16 cellular contexts compared by ENCODE assay signal in genomic region chr7:90599892-90600555, GRCh38. TPM values are rescaled to one million over a fixed set of nuclear protein-coding genes. Genes with fewer than 3 reads are reported as not detected.
DNase-seq lines count a peak whose midpoint lies in the region; ATAC-seq and TF ChIP-seq lines count a peak whose summit lies in the region.
"Had no signal": no experiment of that assay in that cellular context is flagged by ENCODE, and none has a peak within 500 bp of the region (broad histone marks: within the 10 kb centered on the region; RNA-seq: fewer than 3 reads in every experiment).

No MANE protein-coding gene starts in this region.

- POLR2A ChIA-PET in SK-N-SH (lab: Yijun Ruan, JAX) = no interaction called here

- H3K27ac ChIP-seq in SK-N-SH (ENCODE audit: low read depth in 2 of 2, low read length in 1 of 2) (no peak overlapping the region), thyroid gland (no peak overlapping the region), right atrium auricular region (no peak overlapping the region), ascending aorta (no peak overlapping the region)
- H3K27ac ChIP-seq: adrenal gland, lower lobe of right lung had no signal

- H3K27me3 Mint-ChIP-seq in CD14-positive monocyte (ENCODE audit: low read depth in 3 of 3) = peaks cover 3 to 7% (median 5%) of the 10 kb centered on the region in 3 donors

- H3K4me1 Mint-ChIP-seq in CD14-positive monocyte = peaks cover 49% of the 10 kb centered on the region

- H3K9me3 Mint-ChIP-seq in CD14-positive monocyte = peaks cover 0 to 5% (median 0%) of the 10 kb centered on the region in 7 donors
- H3K9me3 Mint-ChIP-seq: WTC11 had no signal

- H3K4me3 ChIP-seq in SK-N-SH (ENCODE audit: low read depth in 2 of 2, low read length in 1 of 2) (no peak overlapping the region), thyroid gland (replicated peaks in 1 of 3) (no peak overlapping the region), right atrium auricular region (no peak overlapping the region), ascending aorta (no peak overlapping the region)
- H3K4me3 ChIP-seq: adrenal gland, HAP-1, lower lobe of right lung had no signal

- no peak for TF ChIP-seq CTCF in CD14-positive monocyte (IDR thresholded peaks at IDR 0.05)
- TF ChIP-seq CTCF in SK-N-SH (IDR thresholded peaks at IDR 0.05) = no peak
- TF ChIP-seq CTCF in thyroid gland (IDR thresholded peaks at IDR 0.05) = no peak
- no peak for TF ChIP-seq CTCF in right atrium auricular region (IDR thresholded peaks at IDR 0.05)
- no peak for TF ChIP-seq CTCF in ascending aorta (IDR thresholded peaks at IDR 0.05)

- peak overlapping the region; percentile 85 to 92 (median 89) for H3K27ac Mint-ChIP-seq in CD14-positive monocyte

- no peak for DNase-seq in CD14-positive monocyte (ENCODE audit: low spot score)
- peak; percentile 57 for DNase-seq in KG1 (lab: John Stamatoyannopoulos, UW)
- DNase-seq in SK-N-SH = peak; percentile 62
- peak; percentile 22 for DNase-seq in germinal center (ENCODE audit: low spot score)
- DNase-seq in thyroid gland = no peak
- DNase-seq in right atrium auricular region (ENCODE audit: low spot score) = no peak
- no peak for DNase-seq in ascending aorta (ENCODE audit: low spot score in 2 of 2)
- DNase-seq: activated T-cell treated with anti-CD3 and anti-CD28 coated beads for 4 hours; adrenal gland; effector CD8-positive, alpha-beta T cell; lower lobe of right lung; NCI-H146; NCI-H526 had no signal

- H3K36me3 ChIP-seq in SK-N-SH (replicated peaks in 1 of 2; ENCODE audit: control insufficient read depth in 1 of 2, insufficient read depth in 2 of 2, low read length in 1 of 2) (peaks cover 0 to 12% of the 10 kb centered on the region in 2 experiments), thyroid gland (no peaks in the 10 kb centered on the region), right atrium auricular region (no peaks in the 10 kb centered on the region), ascending aorta (no peaks in the 10 kb centered on the region)
- H3K36me3 ChIP-seq: adrenal gland, HAP-1, lower lobe of right lung had no signal

- no peak for TF ChIP-seq POLR2A in thyroid gland (IDR thresholded peaks at IDR 0.05)

- CTCF ChIA-PET in SK-N-SH (lab: Yijun Ruan, JAX) = interaction anchor here (1.1 to 1.2 kb wide), 3 partner anchors 28 to 435 kb away, joined by 4 to 5 read pairs (median 5); no protein-coding TSS in a partner anchor

- TF ChIP-seq EP300 in SK-N-SH (IDR thresholded peaks at IDR 0.05; ENCODE audit: borderline replicate concordance in 1 of 2, low read depth in 1 of 2, low read length in 1 of 2) = peak in 1 of 2 experiments; percentile 78; a peak in 2 of 4 replicates

- peaks cover 56% of the 10 kb centered on the region for H4K20me1 ChIP-seq in SK-N-SH (ENCODE audit: insufficient read depth)

- no peak overlapping the region for H3K9ac ChIP-seq in SK-N-SH

- H3K36me3 Mint-ChIP-seq in CD14-positive monocyte = peaks cover 0 to 2% of the 10 kb centered on the region in 2 donors
- H3K36me3 Mint-ChIP-seq: WTC11 had no signal

- H3F3A ChIP-seq in SK-N-SH (replicated peaks; ENCODE audit: insufficient read depth) = peaks cover 9% of the 10 kb centered on the region

- H3K9me3 ChIP-seq in SK-N-SH (no peaks in the 10 kb centered on the region), thyroid gland (no peaks in the 10 kb centered on the region), right atrium auricular region (no peaks in the 10 kb centered on the region), ascending aorta (no peaks in the 10 kb centered on the region)
- H3K9me3 ChIP-seq: adrenal gland, HAP-1, lower lobe of right lung had no signal

- no peaks in the 10 kb centered on the region for H3K27me3 ChIP-seq in SK-N-SH (ENCODE audit: insufficient read depth)
- H3K27me3 ChIP-seq in thyroid gland = no peaks in the 10 kb centered on the region
- no peaks in the 10 kb centered on the region for H3K27me3 ChIP-seq in right atrium auricular region
- no peaks in the 10 kb centered on the region for H3K27me3 ChIP-seq in ascending aorta
- H3K27me3 ChIP-seq: adrenal gland had no signal

- H3K4me1 ChIP-seq in SK-N-SH (ENCODE audit: control insufficient read depth in 1 of 2, insufficient read depth in 2 of 2, low read depth in 1 of 2, low read length in 1 of 2) (peaks cover 12 to 39% of the 10 kb centered on the region in 2 experiments; a peak in 3 of 4 replicates), thyroid gland (peaks cover 0 to 9% of the 10 kb centered on the region in 2 donors), right atrium auricular region (peaks cover 0 to 19% of the 10 kb centered on the region in 2 donors), ascending aorta (no peaks in the 10 kb centered on the region)

- no peak for ATAC-seq in HG02571 (IDR thresholded peaks at IDR 0.05; ENCODE audit: unreplicated experiment)
- ATAC-seq: WTC11 had no signal

- H3K79me2 ChIP-seq in SK-N-SH (ENCODE audit: insufficient read depth) = peaks cover 87% of the 10 kb centered on the region

- WGBS in SK-N-SH (ENCODE audit: low lambda C conversion rate) = 57% methylated on average over 4 of the region's 4 CpGs
- 70 to 79% methylated on average over 4 of the region's 4 CpGs for WGBS in thyroid gland, 2 donors

- intact Hi-C loops in CD14-positive monocyte (cut with micrococcal nuclease) (loop anchor here in 1 of 2 donors (2.0 kb wide), 1 partner anchor 21 kb away; no protein-coding TSS in a partner anchor), thyroid gland (cut with DNase I) (no loop called here), ascending aorta (cut with DNase I) (loop anchor here (5.0 to 10.0 kb wide), 5 partner anchors 107 to 865 kb away; partner anchors contain the start of genes CLDN12 and FZD1)

- H3K4me3 Mint-ChIP-seq in CD14-positive monocyte = peak overlapping the region in 1 of 2 donors; percentile 35
- H3K4me3 Mint-ChIP-seq: WTC11 had no signal

- peak overlapping the region; percentile 18; the same call in 1 of the 2 replicates for H3K4me2 ChIP-seq in SK-N-SH

- H2AFZ ChIP-seq in SK-N-SH (ENCODE audit: low read depth) = no peak overlapping the region

- TF ChIP-seq RAD21 in SK-N-SH (IDR thresholded peaks at IDR 0.05; ENCODE audit: low read length) = no peak

- no peaks in the 10 kb centered on the region for H3K9me2 ChIP-seq in SK-N-SH

TF ChIP-seq in SK-N-SH, 30 proteins besides CTCF, POLR2A, EP300 and RAD21 (continues in another document):
- TF ChIP-seq POLR2AphosphoS5 (IDR thresholded peaks at IDR 0.05; ENCODE audit: low read depth, low read length) = no peak
- no peak for TF ChIP-seq MEF2A (IDR thresholded peaks at IDR 0.05; ENCODE audit: borderline replicate concordance, low read depth)
- TF ChIP-seq YY1 (IDR thresholded peaks at IDR 0.05; ENCODE audit: low read depth) = no peak
- no peak for TF ChIP-seq ZBTB33 (IDR thresholded peaks at IDR 0.05; ENCODE audit: borderline replicate concordance, low read depth)
- TF ChIP-seq GATA2 (CRISPR knock-in tag; IDR thresholded peaks at IDR 0.05) = peak; percentile 42; the same call in 1 of the 2 replicates
- TF ChIP-seq GABPA (IDR thresholded peaks at IDR 0.05; ENCODE audit: low read depth) = no peak
- no peak for TF ChIP-seq SIN3A (IDR thresholded peaks at IDR 0.05; ENCODE audit: borderline replicate concordance, low read depth, low read length)
- TF ChIP-seq EZH2phosphoT487 (IDR thresholded peaks at IDR 0.05; ENCODE audit: borderline replicate concordance, low read depth) = no peak
- no peak for TF ChIP-seq FOSL2 (IDR thresholded peaks at IDR 0.05; ENCODE audit: borderline replicate concordance, low read depth)
- no peak for TF ChIP-seq RXRA (IDR thresholded peaks at IDR 0.05; ENCODE audit: borderline replicate concordance, low read depth)
- TF ChIP-seq JUND (IDR thresholded peaks at IDR 0.05) = no peak
- TF ChIP-seq TAF1 (IDR thresholded peaks at IDR 0.05; ENCODE audit: borderline replicate concordance, low read depth, low read length) = no peak
- no peak for TF ChIP-seq RFX5 (IDR thresholded peaks at IDR 0.05; ENCODE audit: low read length)
- peak; percentile 51; the same call in 1 of the 2 replicates for TF ChIP-seq MXI1 (IDR thresholded peaks at IDR 0.05; ENCODE audit: low read depth, low read length)
- no peak for TF ChIP-seq USF2 (IDR thresholded peaks at IDR 0.05; ENCODE audit: borderline replicate concordance, low read depth, low read length)

RNA-seq across cellular contexts. Expression of gene CDK14, which starts 3.9 kb away (rescaled TPM):
- polyA plus RNA-seq in CD14-positive monocyte (1 to 10 TPM; 2.1 to 2.5 TPM), SK-N-SH (2012; rRNA removed) (13.9 and 15.6 TPM in 2 replicates)
- polyA plus RNA-seq in SK-N-SH (2012; cell fraction: cytosol; rRNA removed) = 21.5 and 23.1 TPM in 2 replicates
- polyA plus RNA-seq in SK-N-SH (2012; cell fraction: nucleus; rRNA removed) = 7.3 and 13.4 TPM in 2 replicates
- total RNA-seq in thyroid gland (10 to 100 TPM; 29.3 to 37.8 (median 33.0) TPM), right atrium auricular region (10 to 100 TPM; 21.5 to 37.9 TPM), ascending aorta (5.1 TPM)

Comparison
In these comparisons a context has a peak if more than half of its experiments do, and no peak if none do; other contexts are left out.
1. DNase-seq: peak in KG1 (single experiment), SK-N-SH (single experiment) and germinal center (single experiment); none in CD14-positive monocyte (single experiment), thyroid gland (0 of 2), right atrium auricular region (single experiment) and ascending aorta (0 of 2).